In genomic region chr3:195448205-195448875, GRCh38 we compare ENCODE assay signal across 29 cellular contexts.
"Had no signal": no experiment of that assay in that cellular context is flagged by ENCODE, and none has a peak within 500 bp of the region (broad histone marks: within the 10 kb centered on the region; RNA-seq: fewer than 3 reads in every experiment).

No MANE protein-coding gene starts in this region.

- DNase-seq: activated B cell treated with CpG ODN at 0.5 μM for 24 hours; activated CD4-positive, alpha-beta memory T cell treated with anti-CD3 and anti-CD28 coated beads for 36 hours; activated CD4-positive, alpha-beta T cell treated with anti-CD3 and anti-CD28 coated beads for 4 hours; activated CD4-positive, alpha-beta T cell treated with anti-CD3 and anti-CD28 coated beads, Interleukin-2, amount 50 U/mL, for 1 hour; activated CD4-positive, CD25-positive, alpha-beta regulatory T cell treated with anti-CD3 and anti-CD28 coated beads, Interleukin-2, amount 50 U/mL, for 72 hours; activated CD8-positive, alpha-beta memory T cell treated with anti-CD3 and anti-CD28 coated beads, Interleukin-2, amount 50 U/mL, for 4 hours; activated gamma-delta T cell treated with Interleukin-2 at 50 U/mL for 16 hours; activated naive CD4-positive, alpha-beta T cell treated with anti-CD3 and anti-CD28 coated beads for 36 hours; activated T-cell treated with anti-CD3 and anti-CD28 coated beads for 4 hours; activated T-cell treated with anti-CD3 and anti-CD28 coated beads, Interleukin-2, amount 50 U/mL, for 4 hours; adrenal gland; anterior cingulate cortex; brain microvascular endothelial cell; central memory CD4-positive, alpha-beta T cell; NCI-H1092 treated with DMSO at 0.1 percent for 48 hours; NCI-H1417; NCI-H146; NCI-H187; NCI-H2029 treated with DMSO at 0.1 percent for 48 hours; NCI-H2107; NCI-H226; NCI-H446 treated with DMSO at 0.1 percent for 48 hours; NCI-H524; NCI-H69; NK-92 treated with Interleukin-12 subunit alpha and Interleukin-12 subunit beta, amount 100 ng/mL, for 24 hours; PC-9; SIG-M5 had no signal

- H3K36me3 ChIP-seq: adrenal gland, brain microvascular endothelial cell had no signal

- H3K9me3 ChIP-seq: adrenal gland had no signal

- H3K4me3 ChIP-seq: adrenal gland, PC-9 had no signal

- ATAC-seq: activated naive CD4-positive, alpha-beta T cell treated with anti-CD3 and anti-CD28 coated beads, Interleukin-2, amount 50 U/mL, for 72 hours; activated T-cell treated with anti-CD3 and anti-CD28 coated beads, Interleukin-2, amount 50 U/mL, for 4 hours; Right ventricle myocardium inferior had no signal

- H3K27me3 ChIP-seq: adrenal gland, brain microvascular endothelial cell had no signal
